30 cellular contexts compared by ENCODE assay signal in the genomic region with DNA sequence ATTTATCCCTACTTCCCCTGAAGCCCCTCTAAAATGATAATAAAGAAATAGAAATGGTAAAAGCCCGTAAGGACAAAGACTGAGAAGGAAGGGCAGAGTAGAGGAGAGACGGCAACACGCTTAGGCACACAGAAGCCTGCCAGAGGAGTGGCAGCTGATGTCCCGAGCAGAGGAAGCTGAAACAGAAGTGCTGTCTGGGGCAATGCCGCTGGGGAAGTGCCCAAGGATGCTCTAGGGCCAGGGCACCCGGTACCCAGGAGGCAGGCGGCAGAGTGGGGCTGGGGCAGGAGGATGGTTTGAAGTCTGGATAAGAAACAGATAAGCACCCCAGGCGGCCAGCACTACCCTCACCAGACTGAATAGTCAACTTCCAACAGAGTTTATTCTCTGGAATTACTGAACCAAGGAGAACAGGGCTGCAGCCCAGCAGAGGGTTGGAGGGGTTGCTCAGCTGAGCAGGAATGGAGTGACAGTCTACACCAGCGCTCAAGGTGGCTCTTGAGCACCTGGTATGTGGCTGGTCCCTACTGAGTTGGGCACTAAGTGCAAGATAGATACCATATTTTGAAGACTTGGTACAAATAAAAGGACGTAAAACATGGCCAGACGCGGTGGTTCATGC. TPM values are rescaled to one million over a fixed set of nuclear protein-coding genes. Genes with fewer than 3 reads are reported as not detected.
"Had no signal": no experiment of that assay in that cellular context is flagged by ENCODE, and none has a peak within 500 bp of the region (broad histone marks: within the 10 kb centered on the region; RNA-seq: fewer than 3 reads in every experiment).

No MANE protein-coding gene starts in this region.

- H3K27ac Mint-ChIP-seq: activated CD4-positive, alpha-beta memory T cell treated with anti-CD3 and anti-CD28 coated beads for 36 hours; activated CD4-positive, alpha-beta T cell treated with anti-CD3 and anti-CD28 coated beads for 36 hours; activated CD4-positive, alpha-beta T cell treated with anti-CD3 and anti-CD28 coated beads, Interleukin-2, amount 10 ng/mL, durations not matched to agents 24 days and 14 days; activated CD8-positive, alpha-beta memory T cell treated with anti-CD3 and anti-CD28 coated beads, Interleukin-2, amount 10 ng/mL, durations not matched to agents 7 days and 5 days; activated CD8-positive, alpha-beta T cell treated with anti-CD3 and anti-CD28 coated beads, Interleukin-2, amount 10 ng/mL, durations not matched to agents 7 days and 5 days; activated naive CD4-positive, alpha-beta T cell treated with anti-CD3 and anti-CD28 coated beads, Interleukin-2, amount 10 ng/mL, durations not matched to agents 7 days and 5 days; activated naive CD4-positive, alpha-beta T cell treated with anti-CD3 and anti-CD28 coated beads, Interleukin-2, amount 50 U/mL, for 72 hours; activated naive CD8-positive, alpha-beta T cell treated with anti-CD3 and anti-CD28 coated beads, Interleukin-2, amount 10 ng/mL, durations not matched to agents 7 days and 5 days; activated T-cell treated with anti-CD3 and anti-CD28 coated beads, Interleukin-2, amount 50 U/mL, for 24 hours; activated T-cell treated with anti-CD3 and anti-CD28 coated beads, Interleukin-2, amount 50 U/mL, for 72 hours; brain had no signal

- H3K4me3 Mint-ChIP-seq: activated CD4-positive, alpha-beta memory T cell treated with anti-CD3 and anti-CD28 coated beads for 36 hours; activated CD4-positive, alpha-beta T cell treated with anti-CD3 and anti-CD28 coated beads for 36 hours; activated CD4-positive, alpha-beta T cell treated with anti-CD3 and anti-CD28 coated beads, Interleukin-2, amount 10 ng/mL, durations not matched to agents 24 days and 14 days; activated CD8-positive, alpha-beta memory T cell treated with anti-CD3 and anti-CD28 coated beads, Interleukin-2, amount 10 ng/mL, durations not matched to agents 7 days and 5 days; activated CD8-positive, alpha-beta T cell treated with anti-CD3 and anti-CD28 coated beads, Interleukin-2, amount 10 ng/mL, durations not matched to agents 7 days and 5 days; activated naive CD4-positive, alpha-beta T cell treated with anti-CD3 and anti-CD28 coated beads, Interleukin-2, amount 10 ng/mL, durations not matched to agents 7 days and 5 days; activated naive CD8-positive, alpha-beta T cell treated with anti-CD3 and anti-CD28 coated beads, Interleukin-2, amount 10 ng/mL, durations not matched to agents 7 days and 5 days; activated T-cell treated with anti-CD3 and anti-CD28 coated beads, Interleukin-2, amount 50 U/mL, for 24 hours; activated T-cell treated with anti-CD3 and anti-CD28 coated beads, Interleukin-2, amount 50 U/mL, for 72 hours; brain had no signal

- ATAC-seq: activated CD4-positive, alpha-beta T cell treated with anti-CD3 and anti-CD28 coated beads for 36 hours; activated CD8-positive, alpha-beta memory T cell treated with anti-CD3 and anti-CD28 coated beads, Interleukin-2, amount 10 ng/mL, durations not matched to agents 7 days and 5 days; activated CD8-positive, alpha-beta T cell treated with anti-CD3 and anti-CD28 coated beads, Interleukin-2, amount 10 ng/mL, durations not matched to agents 7 days and 5 days; activated naive CD4-positive, alpha-beta T cell treated with anti-CD3 and anti-CD28 coated beads, Interleukin-2, amount 50 U/mL, for 72 hours; activated T-cell treated with anti-CD3 and anti-CD28 coated beads, Interleukin-2, amount 50 U/mL, for 72 hours; esophagus mucosa had no signal

- H3K4me1 Mint-ChIP-seq: activated CD4-positive, alpha-beta T cell treated with anti-CD3 and anti-CD28 coated beads for 36 hours; activated CD4-positive, alpha-beta T cell treated with anti-CD3 and anti-CD28 coated beads, Interleukin-2, amount 10 ng/mL, durations not matched to agents 24 days and 14 days; activated CD8-positive, alpha-beta memory T cell treated with anti-CD3 and anti-CD28 coated beads, Interleukin-2, amount 10 ng/mL, durations not matched to agents 7 days and 5 days; activated naive CD4-positive, alpha-beta T cell treated with anti-CD3 and anti-CD28 coated beads, Interleukin-2, amount 10 ng/mL, durations not matched to agents 7 days and 5 days; activated naive CD8-positive, alpha-beta T cell treated with anti-CD3 and anti-CD28 coated beads, Interleukin-2, amount 10 ng/mL, durations not matched to agents 7 days and 5 days had no signal

- H3K27ac ChIP-seq: ascending aorta, breast epithelium, cardiac muscle cell, colonic mucosa had no signal

- H3K9me3 ChIP-seq: ascending aorta, breast epithelium, colonic mucosa had no signal

- DNase-seq: activated CD4-positive, alpha-beta memory T cell treated with anti-CD3 and anti-CD28 coated beads for 36 hours; activated CD4-positive, alpha-beta T cell treated with anti-CD3 and anti-CD28 coated beads for 36 hours; activated CD4-positive, alpha-beta T cell treated with anti-CD3 and anti-CD28 coated beads, Interleukin-2, amount 10 ng/mL, durations not matched to agents 24 days and 14 days; activated CD4-positive, CD25-positive, alpha-beta regulatory T cell; activated CD4-positive, CD25-positive, alpha-beta regulatory T cell treated with anti-CD3 and anti-CD28 coated beads, Interleukin-2, amount 50 U/mL, for 72 hours; activated CD8-positive, alpha-beta memory T cell treated with anti-CD3 and anti-CD28 coated beads, Interleukin-2, amount 10 ng/mL, durations not matched to agents 7 days and 5 days; activated CD8-positive, alpha-beta memory T cell treated with anti-CD3 and anti-CD28 coated beads, Interleukin-2, amount 50 U/mL, for 4 hours; activated CD8-positive, alpha-beta T cell treated with anti-CD3 and anti-CD28 coated beads, Interleukin-2, amount 10 ng/mL, durations not matched to agents 7 days and 5 days; activated gamma-delta T cell; activated naive CD4-positive, alpha-beta T cell; activated naive CD4-positive, alpha-beta T cell treated with anti-CD3 and anti-CD28 coated beads, Interleukin-2, amount 10 ng/mL, durations not matched to agents 7 days and 5 days; activated naive CD8-positive, alpha-beta T cell treated with anti-CD3 and anti-CD28 coated beads, Interleukin-2, amount 10 ng/mL, durations not matched to agents 7 days and 5 days; activated T-cell treated with anti-CD3 and anti-CD28 coated beads, Interleukin-2, amount 50 U/mL, for 24 hours; activated T-cell treated with anti-CD3 and anti-CD28 coated beads, Interleukin-2, amount 50 U/mL, for 72 hours; central memory CD4-positive, alpha-beta T cell; cerebellar nuclear complex; colonic mucosa; effector CD8-positive, alpha-beta T cell; foreskin fibroblast; head of caudate nucleus; T-helper 2 cell had no signal

- H3K36me3 Mint-ChIP-seq: activated CD4-positive, alpha-beta memory T cell treated with anti-CD3 and anti-CD28 coated beads for 36 hours; activated CD8-positive, alpha-beta memory T cell treated with anti-CD3 and anti-CD28 coated beads, Interleukin-2, amount 10 ng/mL, durations not matched to agents 7 days and 5 days; activated naive CD4-positive, alpha-beta T cell treated with anti-CD3 and anti-CD28 coated beads, Interleukin-2, amount 10 ng/mL, durations not matched to agents 7 days and 5 days; activated naive CD4-positive, alpha-beta T cell treated with anti-CD3 and anti-CD28 coated beads, Interleukin-2, amount 50 U/mL, for 72 hours; activated naive CD8-positive, alpha-beta T cell treated with anti-CD3 and anti-CD28 coated beads, Interleukin-2, amount 10 ng/mL, durations not matched to agents 7 days and 5 days; brain had no signal

- H3K4me3 ChIP-seq: ascending aorta, breast epithelium, cardiac muscle cell, colonic mucosa had no signal

- H3K4me1 ChIP-seq: ascending aorta, breast epithelium, colonic mucosa had no signal

- H3K9me3 Mint-ChIP-seq: activated CD4-positive, alpha-beta memory T cell treated with anti-CD3 and anti-CD28 coated beads for 36 hours; activated CD4-positive, alpha-beta T cell treated with anti-CD3 and anti-CD28 coated beads, Interleukin-2, amount 10 ng/mL, durations not matched to agents 24 days and 14 days; activated naive CD4-positive, alpha-beta T cell treated with anti-CD3 and anti-CD28 coated beads, Interleukin-2, amount 10 ng/mL, durations not matched to agents 7 days and 5 days; activated naive CD8-positive, alpha-beta T cell treated with anti-CD3 and anti-CD28 coated beads, Interleukin-2, amount 10 ng/mL, durations not matched to agents 7 days and 5 days; activated T-cell treated with anti-CD3 and anti-CD28 coated beads, Interleukin-2, amount 50 U/mL, for 24 hours; activated T-cell treated with anti-CD3 and anti-CD28 coated beads, Interleukin-2, amount 50 U/mL, for 72 hours had no signal

- H3K27me3 ChIP-seq: breast epithelium, cardiac muscle cell, colonic mucosa had no signal

- H3K36me3 ChIP-seq: ascending aorta, breast epithelium, cardiac muscle cell, colonic mucosa had no signal

RNA-seq across cellular contexts. Expression of a gene that starts 22.4 kb away (rescaled TPM):
- total RNA-seq: activated CD4-positive, alpha-beta memory T cell treated with anti-CD3 and anti-CD28 coated beads for 36 hours; activated CD4-positive, alpha-beta T cell treated with anti-CD3 and anti-CD28 coated beads for 36 hours; activated CD4-positive, alpha-beta T cell treated with anti-CD3 and anti-CD28 coated beads, Interleukin-2, amount 10 ng/mL, durations not matched to agents 24 days and 14 days; activated CD8-positive, alpha-beta memory T cell treated with anti-CD3 and anti-CD28 coated beads for 36 hours; activated CD8-positive, alpha-beta memory T cell treated with anti-CD3 and anti-CD28 coated beads, Interleukin-2, amount 10 ng/mL, durations not matched to agents 7 days and 5 days; activated CD8-positive, alpha-beta T cell treated with anti-CD3 and anti-CD28 coated beads, Interleukin-2, amount 10 ng/mL, durations not matched to agents 7 days and 5 days; activated naive CD4-positive, alpha-beta T cell treated with anti-CD3 and anti-CD28 coated beads, Interleukin-2, amount 50 U/mL, for 72 hours; activated naive CD8-positive, alpha-beta T cell treated with anti-CD3 and anti-CD28 coated beads, Interleukin-2, amount 10 ng/mL, durations not matched to agents 7 days and 5 days; activated T-cell treated with anti-CD3 and anti-CD28 coated beads, Interleukin-2, amount 50 U/mL, for 72 hours; frontal cortex; T-helper 1 cell treated with Interleukin-12 subunit alpha and Interleukin-12 subunit beta and Interleukin-4 antibody, amounts not matched to agents 30 ng/mL and 1 ng/mL, for 36 hours had no signal
